ENCODE assay signal across 21 cellular contexts in genomic region chr7:16433568-16434122, GRCh38. TPM values are rescaled to one million over a fixed set of nuclear protein-coding genes. Genes with fewer than 3 reads are reported as not detected.
"Had no signal": no experiment of that assay in that cellular context is flagged by ENCODE, and none has a peak within 500 bp of the region (broad histone marks: within the 10 kb centered on the region; RNA-seq: fewer than 3 reads in every experiment).

No MANE protein-coding gene starts in this region.

- H3K4me3 ChIP-seq: breast epithelium, spleen, transverse colon had no signal

- H3K4me1 ChIP-seq: breast epithelium, esophagus muscularis mucosa, spleen had no signal

- H3K9me3 ChIP-seq: breast epithelium, esophagus muscularis mucosa, neutrophil, spleen, transverse colon had no signal

- H3K9me3 Mint-ChIP-seq: activated CD4-positive, alpha-beta memory T cell treated with anti-CD3 and anti-CD28 coated beads, Interleukin-2, amount 10 ng/mL, durations not matched to agents 7 days and 5 days; activated naive CD8-positive, alpha-beta T cell treated with anti-CD3 and anti-CD28 coated beads, Interleukin-2, amount 10 ng/mL, durations not matched to agents 7 days and 5 days; activated T-cell treated with anti-CD3 and anti-CD28 coated beads, Interleukin-2, amount 50 U/mL, for 72 hours; mesothelial cell of epicardium; naive B cell; stimulated activated naive B cell treated with anti-CD40 and anti-IgM and Interleukin-4, amounts not matched to agents 10 μg/mL and 1 μg/mL and 100 μg/mL, for 72 hours had no signal

- H3K27me3 Mint-ChIP-seq: activated CD4-positive, alpha-beta memory T cell treated with anti-CD3 and anti-CD28 coated beads, Interleukin-2, amount 10 ng/mL, durations not matched to agents 7 days and 5 days; activated naive CD8-positive, alpha-beta T cell treated with anti-CD3 and anti-CD28 coated beads, Interleukin-2, amount 10 ng/mL, durations not matched to agents 7 days and 5 days; stimulated activated naive B cell treated with anti-CD40 and anti-IgM and Interleukin-4, amounts not matched to agents 10 μg/mL and 1 μg/mL and 100 μg/mL, for 72 hours had no signal

- DNase-seq: activated CD4-positive, alpha-beta memory T cell treated with anti-CD3 and anti-CD28 coated beads, Interleukin-2, amount 10 ng/mL, durations not matched to agents 7 days and 5 days; activated CD4-positive, alpha-beta T cell treated with anti-CD3 and anti-CD28 coated beads for 1 hour; activated gamma-delta T cell treated with Interleukin-2 at 50 U/mL for 16 hours; activated naive CD8-positive, alpha-beta T cell treated with anti-CD3 and anti-CD28 coated beads, Interleukin-2, amount 10 ng/mL, durations not matched to agents 7 days and 5 days; activated T-cell treated with anti-CD3 and anti-CD28 coated beads, Interleukin-2, amount 50 U/mL, for 72 hours; anterior cingulate cortex; kidney; naive B cell; spleen; stimulated activated CD4-positive, alpha-beta T cell treated with anti-CD3 and anti-CD28 coated beads, Interleukin-2, amount 100 ng/mL, for 24 hours; stimulated activated naive B cell treated with anti-CD40 and anti-IgM and Interleukin-4, amounts not matched to agents 10 μg/mL and 1 μg/mL and 100 μg/mL, for 72 hours; substantia nigra; T-helper 9 cell; transverse colon had no signal

- H3K27ac ChIP-seq: breast epithelium, esophagus muscularis mucosa, neutrophil, spleen, transverse colon had no signal

- H3K4me3 Mint-ChIP-seq: activated CD4-positive, alpha-beta memory T cell treated with anti-CD3 and anti-CD28 coated beads, Interleukin-2, amount 10 ng/mL, durations not matched to agents 7 days and 5 days; activated naive CD8-positive, alpha-beta T cell treated with anti-CD3 and anti-CD28 coated beads, Interleukin-2, amount 10 ng/mL, durations not matched to agents 7 days and 5 days; activated T-cell treated with anti-CD3 and anti-CD28 coated beads, Interleukin-2, amount 50 U/mL, for 72 hours; mesothelial cell of epicardium; naive B cell; stimulated activated naive B cell treated with anti-CD40 and anti-IgM and Interleukin-4, amounts not matched to agents 10 μg/mL and 1 μg/mL and 100 μg/mL, for 72 hours had no signal

- H3K36me3 ChIP-seq: breast epithelium, esophagus muscularis mucosa, neutrophil, spleen, transverse colon had no signal

- H3K27me3 ChIP-seq: breast epithelium, esophagus muscularis mucosa, neutrophil, spleen, transverse colon had no signal

- H3K36me3 Mint-ChIP-seq: activated naive CD8-positive, alpha-beta T cell treated with anti-CD3 and anti-CD28 coated beads, Interleukin-2, amount 10 ng/mL, durations not matched to agents 7 days and 5 days; mesothelial cell of epicardium; naive B cell; stimulated activated naive B cell treated with anti-CD40 and anti-IgM and Interleukin-4, amounts not matched to agents 10 μg/mL and 1 μg/mL and 100 μg/mL, for 72 hours had no signal

- ATAC-seq: activated T-cell treated with anti-CD3 and anti-CD28 coated beads, Interleukin-2, amount 50 U/mL, for 72 hours; sciatic nerve; stimulated activated naive B cell treated with anti-CD40 and anti-IgM and Interleukin-4, amounts not matched to agents 10 μg/mL and 1 μg/mL and 100 μg/mL, for 72 hours had no signal

- H3K4me1 Mint-ChIP-seq: activated CD4-positive, alpha-beta memory T cell treated with anti-CD3 and anti-CD28 coated beads, Interleukin-2, amount 10 ng/mL, durations not matched to agents 7 days and 5 days; naive B cell; stimulated activated naive B cell treated with anti-CD40 and anti-IgM and Interleukin-4, amounts not matched to agents 10 μg/mL and 1 μg/mL and 100 μg/mL, for 72 hours had no signal

- H3K27ac Mint-ChIP-seq: activated CD4-positive, alpha-beta memory T cell treated with anti-CD3 and anti-CD28 coated beads, Interleukin-2, amount 10 ng/mL, durations not matched to agents 7 days and 5 days; activated naive CD8-positive, alpha-beta T cell treated with anti-CD3 and anti-CD28 coated beads, Interleukin-2, amount 10 ng/mL, durations not matched to agents 7 days and 5 days; activated T-cell treated with anti-CD3 and anti-CD28 coated beads, Interleukin-2, amount 50 U/mL, for 72 hours; mesothelial cell of epicardium; stimulated activated naive B cell treated with anti-CD40 and anti-IgM and Interleukin-4, amounts not matched to agents 10 μg/mL and 1 μg/mL and 100 μg/mL, for 72 hours had no signal

RNA-seq across cellular contexts. Expression of gene SOSTDC1, which starts 31.9 kb away (rescaled TPM):
- total RNA-seq: activated CD4-positive, alpha-beta memory T cell treated with anti-CD3 and anti-CD28 coated beads, Interleukin-2, amount 10 ng/mL, durations not matched to agents 7 days and 5 days; activated naive CD8-positive, alpha-beta T cell treated with anti-CD3 and anti-CD28 coated beads, Interleukin-2, amount 10 ng/mL, durations not matched to agents 7 days and 5 days; activated T-cell treated with anti-CD3 and anti-CD28 coated beads, Interleukin-2, amount 50 U/mL, for 72 hours; dermis microvascular lymphatic vessel endothelial cell; posterior vena cava; spleen had no signal
- polyA plus RNA-seq: spleen had no signal
